Comparison of ENCODE assay signal across 8 cellular contexts in genomic region chr4:94595880-94596483, GRCh38.
DNase-seq lines count a peak whose midpoint lies in the region; ATAC-seq and TF ChIP-seq lines count a peak whose summit lies in the region.

No MANE protein-coding gene starts in this region.

- ATAC-seq in GM18508 (IDR thresholded peaks at IDR 0.05; ENCODE audit: insufficient read depth, unreplicated experiment), result peak; percentile 54
- peak; percentile 71 for ATAC-seq in HG02981 (IDR thresholded peaks at IDR 0.05; ENCODE audit: unreplicated experiment)
- peak; percentile 62 for ATAC-seq in lung (ENCODE audit: insufficient read depth, low FRiP score)
- no peak for ATAC-seq in HG03039 (IDR thresholded peaks at IDR 0.05; ENCODE audit: unreplicated experiment)

- H3K4me2 ChIP-seq in mammary epithelial cell (ENCODE audit: insufficient read depth, low read depth, low read length), result no peak overlapping the region

- H3K4me3 ChIP-seq in mammary epithelial cell (replicated peaks in 1 of 3; ENCODE audit: insufficient read depth in 1 of 3, low read depth in 2 of 3, low read length in 3 of 3) (no peak overlapping the region), lung (no peak overlapping the region)

- CTCF ChIA-PET in mammary epithelial cell (lab: Charles Lee; ENCODE audit: low non-redundant PET), result interaction anchor here (0.6 kb wide), 1 partner anchor 190 kb away, joined by 3 read pairs; no protein-coding TSS in a partner anchor

- H3K9me3 ChIP-seq in mammary epithelial cell (replicated peaks; ENCODE audit: insufficient read depth, low read length) (no peaks in the 10 kb centered on the region), lung (ENCODE audit: control insufficient read depth in 2 of 2, insufficient read depth in 1 of 2, low read length in 1 of 2) (no peaks in the 10 kb centered on the region)

- WGBS in mammary epithelial cell (ENCODE audit: low coverage, missing lambda C conversion rate), result 65% methylated on average over 5 of the region's 5 CpGs
- 48 to 61% methylated on average over 5 of the region's 5 CpGs for WGBS in lung, 2 donors

- intact Hi-C loops in mammary epithelial cell (cut with micrococcal nuclease), result loop anchor here (1.0 to 2.0 kb wide), 3 partner anchors 144 to 291 kb away; no protein-coding TSS in a partner anchor

- peak; percentile 7 to 57 for DNase-seq in NCI-H446 (lab: John Stamatoyannopoulos, UW)
- peak; percentile 34 for DNase-seq in mammary epithelial cell
- DNase-seq in lung (ENCODE audit: low spot score), result no peak
- no peak for DNase-seq in activated CD4-positive, alpha-beta T cell treated with anti-CD3 and anti-CD28 coated beads for 48 hours

- no peak overlapping the region for H3K27ac ChIP-seq in C4-2B
- H3K27ac ChIP-seq in mammary epithelial cell (ENCODE audit: insufficient read depth, low read depth, low read length), result no peak overlapping the region
- H3K27ac ChIP-seq in lung (ENCODE audit: low read depth in 1 of 2, low read length in 1 of 2), result no peak overlapping the region

- no peak overlapping the region for H3K9ac ChIP-seq in mammary epithelial cell (ENCODE audit: insufficient read depth, low read length)

- no peak overlapping the region for H2AFZ ChIP-seq in mammary epithelial cell (ENCODE audit: low read depth, low read length)

- H3K27me3 ChIP-seq in mammary epithelial cell (ENCODE audit: insufficient read depth, low read length) (no peaks in the 10 kb centered on the region), lung (ENCODE audit: control insufficient read depth, insufficient read depth) (no peaks in the 10 kb centered on the region)

- BruUV-seq in mammary epithelial cell (replicated peaks; lab: Mats Ljungman, UMichigan), result no TSS peak

- peak; percentile 79 for TF ChIP-seq CTCF in C4-2B (conservative IDR thresholded peaks at IDR 0.05)
- TF ChIP-seq CTCF in mammary epithelial cell (conservative IDR thresholded peaks at IDR 0.05 in 1 of 2, IDR thresholded peaks at IDR 0.05 in 1 of 2; ENCODE audit: extremely low read depth in 1 of 2, insufficient read depth in 1 of 2, low read depth in 1 of 2, low read length in 2 of 2), result peak; percentile 44 to 56
- TF ChIP-seq CTCF in lung (IDR thresholded peaks at IDR 0.05; ENCODE audit: control extremely low read depth, extremely low read depth), result peak; percentile 55

- dilution Hi-C loops in mammary epithelial cell (cut with HindIII; ENCODE audit: low sequenced_read_pairs), result no loop called here

- H4K20me1 ChIP-seq in mammary epithelial cell (ENCODE audit: insufficient read depth, low read length), result no peaks in the 10 kb centered on the region

- H3K4me1 ChIP-seq in mammary epithelial cell (ENCODE audit: insufficient read depth, low read length) (no peaks in the 10 kb centered on the region), lung (ENCODE audit: control insufficient read depth in 2 of 2, insufficient read depth in 2 of 2, low read length in 2 of 2) (peaks cover 0 to 6% of the 10 kb centered on the region in 2 donors)

- H3K79me2 ChIP-seq in mammary epithelial cell (ENCODE audit: insufficient read depth, low read length), result peaks cover 5% of the 10 kb centered on the region

- H3K36me3 ChIP-seq in mammary epithelial cell (ENCODE audit: insufficient read depth, low read length) (peaks cover 17% of the 10 kb centered on the region), lung (ENCODE audit: control insufficient read depth in 2 of 2, insufficient read depth in 2 of 2, low read length in 2 of 2) (peaks cover 3 to 5% of the 10 kb centered on the region in 2 donors)

- in situ Hi-C loops in mammary epithelial cell (cut with MboI; ENCODE audit: low sequenced_read_pairs in 2 of 2), result loop anchor here (5.0 to 10.0 kb wide), 2 partner anchors 189 to 191 kb away; no protein-coding TSS in a partner anchor

Comparison
In these comparisons a context has a peak if more than half of its experiments do, and no peak if none do; other contexts are left out.
1. DNase-seq: peak in NCI-H446 (2 of 2) and mammary epithelial cell (single experiment); none in lung (single experiment) and activated CD4-positive, alpha-beta T cell treated with anti-CD3 and anti-CD28 coated beads for 48 hours (single experiment).
2. Peak in every context shown above with its lines, with median percentiles within 50 percentile points of each other: CTCF ChIP-seq.